ENCODE assay signal across 16 cellular contexts in genomic region chr5:55665065-55665464, GRCh38. TPM values are rescaled to one million over a fixed set of nuclear protein-coding genes. Genes with fewer than 3 reads are reported as not detected.
A peak's percentile ranks its signal among the peaks of the same experiment; 100 is the strongest.
DNase-seq lines count a peak whose midpoint lies in the region; ATAC-seq and TF ChIP-seq lines count a peak whose summit lies in the region.
"Had no signal": no experiment of that assay in that cellular context is flagged by ENCODE, and none has a peak within 500 bp of the region (broad histone marks: within the 10 kb centered on the region; RNA-seq: fewer than 3 reads in every experiment).

No MANE protein-coding gene starts in this region.

- H3K27me3 Mint-ChIP-seq in immature natural killer cell (ENCODE audit: low read depth in 3 of 3) = peaks cover 0 to 2% (median 0%) of the 10 kb centered on the region in 3 donors

- peaks cover 26 to 27% (median 26%) of the 10 kb centered on the region in 3 donors for H3K36me3 Mint-ChIP-seq in immature natural killer cell

- no peak overlapping the region for H3K4me3 Mint-ChIP-seq in immature natural killer cell
- H3K4me3 Mint-ChIP-seq: H9 had no signal

- H3K4me3 ChIP-seq in brain microvascular endothelial cell (ENCODE audit: low read depth, low read length) (no peak overlapping the region), gastroesophageal sphincter (no peak overlapping the region), thoracic aorta (no peak overlapping the region), colonic mucosa (no peak overlapping the region)

- no peak for TF ChIP-seq EP300 in gastroesophageal sphincter (IDR thresholded peaks at IDR 0.05)

- H3K27me3 ChIP-seq in brain microvascular endothelial cell (replicated peaks) (no peaks in the 10 kb centered on the region), gastroesophageal sphincter (no peaks in the 10 kb centered on the region), thoracic aorta (replicated peaks; ENCODE audit: insufficient read depth) (no peaks in the 10 kb centered on the region), colonic mucosa (no peaks in the 10 kb centered on the region)

- H3K4me1 Mint-ChIP-seq in immature natural killer cell = no peaks in the 10 kb centered on the region

- in situ Hi-C loops in brain microvascular endothelial cell (cut with HindIII; ENCODE audit: low pct_ligation_motif_present, low sequenced_read_pairs) = no loop called here

- H3K27ac Mint-ChIP-seq in immature natural killer cell = no peak overlapping the region
- H3K27ac Mint-ChIP-seq: H9 had no signal

- H3K9me3 ChIP-seq in gastroesophageal sphincter = no peaks in the 10 kb centered on the region
- no peaks in the 10 kb centered on the region for H3K9me3 ChIP-seq in thoracic aorta
- H3K9me3 ChIP-seq in colonic mucosa = no peaks in the 10 kb centered on the region

- ATAC-seq in left cardiac atrium (peak in 1 of 2 donors; percentile 78), gastroesophageal sphincter (peak; percentile 36), thoracic aorta (ENCODE audit: insufficient number of reproducible peaks, low FRiP score, low read depth) (peak; percentile 53)
- ATAC-seq: PC-3 had no signal

- TF ChIP-seq POLR2A in gastroesophageal sphincter (IDR thresholded peaks at IDR 0.05) = no peak

- peak; percentile 31 for DNase-seq in left cardiac atrium
- no peak for DNase-seq in cardiac septum (ENCODE audit: low spot score)
- peak; percentile 43 for DNase-seq in brain microvascular endothelial cell
- peak; percentile 23 for DNase-seq in thoracic aorta (ENCODE audit: low spot score)
- no peak for DNase-seq in NCI-H2107 treated with DMSO at 0.1 percent for 48 hours (lab: John Stamatoyannopoulos, UW; ENCODE audit: unreplicated experiment)
- DNase-seq in colonic mucosa = no peak
- no peak for DNase-seq in immature natural killer cell
- DNase-seq: EL, H9, Karpas-422, NCI-H1436 treated with DMSO at 0.1 percent for 48 hours, NCI-H2081 treated with DMSO at 0.1 percent for 48 hours, NCI-H446, PC-3 had no signal

- H3K9me3 Mint-ChIP-seq in immature natural killer cell = no peaks in the 10 kb centered on the region

- no peak overlapping the region for H3K9ac ChIP-seq in colonic mucosa (ENCODE audit: low read depth in 2 of 2, low read length in 2 of 2)

- H3K27ac ChIP-seq in brain microvascular endothelial cell = peak overlapping the region; percentile 32
- no peak overlapping the region for H3K27ac ChIP-seq in gastroesophageal sphincter
- peak overlapping the region; percentile 53 to 79 for H3K27ac ChIP-seq in thoracic aorta
- H3K27ac ChIP-seq in colonic mucosa = no peak overlapping the region
- H3K27ac ChIP-seq: C4-2B had no signal

- H3K36me3 ChIP-seq in brain microvascular endothelial cell (replicated peaks) (no peaks in the 10 kb centered on the region), gastroesophageal sphincter (peaks cover 0 to 27% of the 10 kb centered on the region in 2 donors), thoracic aorta (no peaks in the 10 kb centered on the region), colonic mucosa (no peaks in the 10 kb centered on the region)

- H3K4me1 ChIP-seq in gastroesophageal sphincter (peaks cover 0 to 14% (median 0%) of the 10 kb centered on the region in 3 donors), thoracic aorta (ENCODE audit: control insufficient read depth in 1 of 2, low read depth in 2 of 2) (peaks cover 17 to 28% of the 10 kb centered on the region in 2 donors), colonic mucosa (no peaks in the 10 kb centered on the region)

- no peak for TF ChIP-seq CTCF in brain microvascular endothelial cell (IDR thresholded peaks at IDR 0.05; ENCODE audit: low read depth, low read length, missing control alignments)
- no peak for TF ChIP-seq CTCF in gastroesophageal sphincter (IDR thresholded peaks at IDR 0.05)
- no peak for TF ChIP-seq CTCF in thoracic aorta (IDR thresholded peaks at IDR 0.05)
- TF ChIP-seq CTCF in colonic mucosa (IDR thresholded peaks at IDR 0.05) = no peak

- WGBS in gastroesophageal sphincter (ENCODE audit: low coverage in 1 of 2), 2 donors = 58 to 62% methylated on average over 3 to 8 of the region's 8 CpGs

- intact Hi-C loops in left cardiac atrium (cut with DNase I) = no loop called here
- intact Hi-C loops in cardiac septum (cut with DNase I) = no loop called here
- intact Hi-C loops in colonic mucosa (cut with DNase I) = no loop called here

RNA-seq across cellular contexts. Expression of gene SLC38A9, which starts 47.1 kb away (rescaled TPM):
- 10 to 100 TPM; 10.1 to 10.5 TPM for total RNA-seq in left cardiac atrium
- total RNA-seq in cardiac septum = 6.8 TPM
- total RNA-seq in gastroesophageal sphincter = 10 to 100 TPM; 10.1 to 13.2 (median 11.4) TPM
- total RNA-seq in thoracic aorta = 10 to 100 TPM; 16.6 to 19.6 TPM
- total RNA-seq in colonic mucosa = 10 to 100 TPM; 17.3 to 20.0 TPM
- 10 to 100 TPM in 2 of 3 donors, 1 to 10 TPM in 1; 6.9 to 15.4 (median 15.2) TPM for polyA plus RNA-seq in immature natural killer cell

Comparison
In these comparisons a context has a peak if more than half of its experiments do, and no peak if none do; other contexts are left out.
1. DNase-seq: peak in left cardiac atrium (single experiment), brain microvascular endothelial cell (single experiment) and thoracic aorta (single experiment); none in cardiac septum (single experiment), NCI-H2107 treated with DMSO at 0.1 percent for 48 hours (single experiment), colonic mucosa (single experiment) and immature natural killer cell (0 of 3).
2. H3K27ac ChIP-seq: peak in brain microvascular endothelial cell (single experiment) and thoracic aorta (2 of 2); none in gastroesophageal sphincter (0 of 4) and colonic mucosa (single experiment).